Comparison of ENCODE assay signal across 26 cellular contexts in the genomic region with DNA sequence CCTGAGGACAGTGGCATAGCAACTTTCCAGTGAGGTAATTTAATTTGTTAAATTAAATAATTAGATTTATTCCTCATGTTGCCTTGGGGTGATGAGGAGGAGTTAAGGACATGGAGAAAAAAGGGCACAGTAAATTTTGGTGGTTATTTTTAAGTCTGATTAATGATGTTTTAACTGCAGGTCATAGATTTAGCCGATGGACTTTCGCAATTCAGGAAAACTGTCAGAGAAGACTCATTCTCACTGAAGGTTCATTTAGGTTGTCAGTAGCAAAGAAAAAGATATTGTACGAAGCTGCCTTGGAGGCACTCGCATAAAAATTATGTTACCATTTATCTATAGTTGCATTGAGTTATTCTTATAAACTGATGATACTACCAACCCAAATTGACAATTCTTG.
"Had no signal": no experiment of that assay in that cellular context is flagged by ENCODE, and none has a peak within 500 bp of the region (broad histone marks: within the 10 kb centered on the region; RNA-seq: fewer than 3 reads in every experiment).

No MANE protein-coding gene starts in this region.

- H3K4me3 ChIP-seq: dorsolateral prefrontal cortex, heart right ventricle, left ventricle myocardium inferior, mucosa of descending colon, prostate gland, smooth muscle cell, stomach, testis had no signal

- H3K27ac ChIP-seq: dorsolateral prefrontal cortex, heart right ventricle, left ventricle myocardium inferior, prostate gland, stomach, testis, WERI-Rb-1 had no signal

- H3K27ac Mint-ChIP-seq: activated CD8-positive, alpha-beta memory T cell treated with anti-CD3 and anti-CD28 coated beads, Interleukin-2, amount 10 ng/mL, durations not matched to agents 7 days and 5 days; activated naive CD8-positive, alpha-beta T cell treated with anti-CD3 and anti-CD28 coated beads, Interleukin-2, amount 10 ng/mL, durations not matched to agents 7 days and 5 days; activated T-helper 2 cell treated with anti-CD3 and anti-CD28 coated beads, Interferon-gamma antibody, Interleukin-2, Interleukin-4, amounts not matched to agents 10 μg/mL and 5 μg/mL and 100 μg/mL, durations not matched to agents 14 hours and 24 hours and 36 hours; brain; memory B cell; naive B cell; stimulated activated effector memory CD8-positive, alpha-beta T cell treated with anti-CD3 and anti-CD28 coated beads, Interleukin-12 subunit alpha, Interleukin-12 subunit beta, amount 100 ng/mL, for 72 hours; T-helper 17 cell; type B pancreatic cell had no signal

- H3K4me3 Mint-ChIP-seq: activated CD8-positive, alpha-beta memory T cell treated with anti-CD3 and anti-CD28 coated beads, Interleukin-2, amount 10 ng/mL, durations not matched to agents 7 days and 5 days; activated naive CD8-positive, alpha-beta T cell treated with anti-CD3 and anti-CD28 coated beads, Interleukin-2, amount 10 ng/mL, durations not matched to agents 7 days and 5 days; brain; memory B cell; naive B cell; neural crest cell; stimulated activated effector memory CD8-positive, alpha-beta T cell treated with anti-CD3 and anti-CD28 coated beads, Interleukin-12 subunit alpha, Interleukin-12 subunit beta, amount 100 ng/mL, for 72 hours; T-helper 17 cell; type B pancreatic cell had no signal

- H3K27me3 ChIP-seq: heart right ventricle, stomach, testis had no signal

- H3K9me3 ChIP-seq: heart right ventricle, left ventricle myocardium inferior, mucosa of descending colon, prostate gland, stomach, testis had no signal

- H3K27me3 Mint-ChIP-seq: activated CD8-positive, alpha-beta memory T cell treated with anti-CD3 and anti-CD28 coated beads, Interleukin-2, amount 10 ng/mL, durations not matched to agents 7 days and 5 days; activated naive CD8-positive, alpha-beta T cell treated with anti-CD3 and anti-CD28 coated beads, Interleukin-2, amount 10 ng/mL, durations not matched to agents 7 days and 5 days; T-helper 17 cell had no signal

- DNase-seq: activated CD4-positive, alpha-beta T cell treated with anti-CD3 and anti-CD28 coated beads, Interleukin-2, amount 50 U/mL, for 48 hours; activated CD8-positive, alpha-beta memory T cell treated with anti-CD3 and anti-CD28 coated beads, Interleukin-2, amount 10 ng/mL, durations not matched to agents 7 days and 5 days; activated naive CD4-positive, alpha-beta T cell treated with Interleukin-2 at 50 U/mL for 16 hours; activated naive CD8-positive, alpha-beta T cell treated with anti-CD3 and anti-CD28 coated beads, Interleukin-2, amount 10 ng/mL, durations not matched to agents 7 days and 5 days; activated T-cell treated with anti-CD3 and anti-CD28 coated beads, Interleukin-2, amount 50 U/mL, for 1 hour; anterior cingulate cortex; dorsolateral prefrontal cortex; heart right ventricle; kidney glomerular epithelial cell; left ventricle myocardium inferior; mucosa of descending colon; naive B cell; right cardiac atrium; stimulated activated CD4-positive, alpha-beta T cell treated with anti-CD3 and anti-CD28 coated beads, Interleukin-4, amount 100 ng/mL, for 24 hours; stomach; T-helper 17 cell; testis; WERI-Rb-1 had no signal

- H3K36me3 Mint-ChIP-seq: activated CD8-positive, alpha-beta memory T cell treated with anti-CD3 and anti-CD28 coated beads, Interleukin-2, amount 10 ng/mL, durations not matched to agents 7 days and 5 days; activated naive CD8-positive, alpha-beta T cell treated with anti-CD3 and anti-CD28 coated beads, Interleukin-2, amount 10 ng/mL, durations not matched to agents 7 days and 5 days; brain; memory B cell; naive B cell; stimulated activated effector memory CD8-positive, alpha-beta T cell treated with anti-CD3 and anti-CD28 coated beads, Interleukin-12 subunit alpha, Interleukin-12 subunit beta, amount 100 ng/mL, for 72 hours; type B pancreatic cell had no signal

- H3K9me3 Mint-ChIP-seq: activated naive CD8-positive, alpha-beta T cell treated with anti-CD3 and anti-CD28 coated beads, Interleukin-2, amount 10 ng/mL, durations not matched to agents 7 days and 5 days; activated T-helper 2 cell treated with anti-CD3 and anti-CD28 coated beads, Interferon-gamma antibody, Interleukin-2, Interleukin-4, amounts not matched to agents 10 μg/mL and 5 μg/mL and 100 μg/mL, durations not matched to agents 14 hours and 24 hours and 36 hours; brain; neural crest cell had no signal

- H3K4me1 ChIP-seq: heart right ventricle, left ventricle myocardium inferior, prostate gland, stomach, testis had no signal

- H3K4me1 Mint-ChIP-seq: activated CD8-positive, alpha-beta memory T cell treated with anti-CD3 and anti-CD28 coated beads, Interleukin-2, amount 10 ng/mL, durations not matched to agents 7 days and 5 days; activated naive CD8-positive, alpha-beta T cell treated with anti-CD3 and anti-CD28 coated beads, Interleukin-2, amount 10 ng/mL, durations not matched to agents 7 days and 5 days; memory B cell; naive B cell; neural crest cell; stimulated activated effector memory CD8-positive, alpha-beta T cell treated with anti-CD3 and anti-CD28 coated beads, Interleukin-12 subunit alpha, Interleukin-12 subunit beta, amount 100 ng/mL, for 72 hours; T-helper 17 cell had no signal

- H3K36me3 ChIP-seq: heart right ventricle, left ventricle myocardium inferior, prostate gland, stomach, WERI-Rb-1 had no signal

- ATAC-seq: activated CD8-positive, alpha-beta memory T cell treated with anti-CD3 and anti-CD28 coated beads, Interleukin-2, amount 10 ng/mL, durations not matched to agents 7 days and 5 days; heart right ventricle; mucosa of descending colon; right cardiac atrium; stimulated activated effector memory CD8-positive, alpha-beta T cell treated with anti-CD3 and anti-CD28 coated beads, Interleukin-12 subunit alpha, Interleukin-12 subunit beta, amount 100 ng/mL, for 72 hours; T-helper 17 cell had no signal
